ENCODE assay signal across 8 cellular contexts in the genomic region with DNA sequence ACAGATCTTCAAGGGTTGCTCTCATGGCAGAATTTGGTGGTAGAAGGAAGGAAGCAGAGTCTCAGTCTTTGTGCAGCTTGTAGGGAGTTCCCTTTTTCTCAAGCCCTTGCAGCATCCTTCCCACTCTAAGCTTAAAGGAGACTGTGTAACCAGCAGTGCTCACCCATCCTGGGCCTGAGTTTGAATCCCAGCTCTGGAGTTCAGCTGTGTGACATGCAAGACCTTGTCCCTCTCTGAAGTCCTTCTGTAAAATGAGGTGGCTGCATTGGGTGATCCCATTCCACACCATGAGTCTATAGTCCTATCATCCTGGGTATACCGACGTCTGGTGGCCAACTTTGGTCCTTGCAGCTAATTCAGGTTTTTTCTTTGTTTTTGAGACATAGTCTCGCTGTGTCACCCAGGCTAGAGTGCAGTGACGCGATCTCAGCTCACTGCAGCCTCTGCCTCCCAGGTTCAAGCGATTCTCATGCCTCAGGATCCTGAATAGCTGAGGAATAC. TPM values are rescaled to one million over a fixed set of nuclear protein-coding genes. Genes with fewer than 3 reads are reported as not detected.
A peak's percentile ranks its signal among the peaks of the same experiment; 100 is the strongest.
DNase-seq lines count a peak whose midpoint lies in the region; ATAC-seq and TF ChIP-seq lines count a peak whose summit lies in the region.

No MANE protein-coding gene starts in this region.

- peaks cover 0 to 10% (median 6%) of the 10 kb centered on the region in 3 donors for H3K36me3 Mint-ChIP-seq in naive thymus-derived CD8-positive, alpha-beta T cell

- TF ChIP-seq CTCF in cardiac muscle cell (IDR thresholded peaks at IDR 0.05; ENCODE audit: low read depth, low read length): peak; percentile 62
- TF ChIP-seq CTCF in Peyer's patch (IDR thresholded peaks at IDR 0.05): peak; percentile 38 to 76 (median 60)

- ATAC-seq in naive thymus-derived CD8-positive, alpha-beta T cell: peak; percentile 50 to 63
- ATAC-seq in GM18519 (IDR thresholded peaks at IDR 0.05; ENCODE audit: low FRiP score, unreplicated experiment): no peak

- H3K9me3 Mint-ChIP-seq in naive thymus-derived CD8-positive, alpha-beta T cell: peaks cover 0 to 13% (median 7%) of the 10 kb centered on the region in 9 donors

- H3K36me3 ChIP-seq in cardiac muscle cell (no peaks in the 10 kb centered on the region), Peyer's patch (no peaks in the 10 kb centered on the region)
- H3K36me3 ChIP-seq in effector memory CD4-positive, alpha-beta T cell (ENCODE audit: control insufficient read depth, insufficient read depth, low read length): no peaks in the 10 kb centered on the region

- H3K27ac Mint-ChIP-seq in naive thymus-derived CD8-positive, alpha-beta T cell: peak overlapping the region in 1 of 10 donors; percentile 9

- DNase-seq in cardiac muscle cell (ENCODE audit: low read depth in 1 of 2, low spot score in 1 of 2): peak; percentile 44 to 45
- no peak for DNase-seq in cardiac septum (ENCODE audit: low spot score)
- peak in 2 of 3 donors; percentile 50 to 74 for DNase-seq in Peyer's patch
- peak; percentile 13 for DNase-seq in cerebellum (ENCODE audit: low spot score)
- peak in 4 of 10 donors; percentile 9 to 37 (median 24) for DNase-seq in naive thymus-derived CD8-positive, alpha-beta T cell
- DNase-seq in posterior vena cava (ENCODE audit: low spot score): no peak
- no peak for DNase-seq in effector memory CD4-positive, alpha-beta T cell

- POLR2A ChIA-PET in naive thymus-derived CD8-positive, alpha-beta T cell (lab: Charles Lee): no interaction called here

- TF ChIP-seq POLR2A in Peyer's patch (IDR thresholded peaks at IDR 0.05): no peak

- H3K27ac ChIP-seq in cardiac muscle cell (no peak overlapping the region), Peyer's patch (peak overlapping the region in 1 of 4 donors; percentile 63)
- H3K27ac ChIP-seq in effector memory CD4-positive, alpha-beta T cell (ENCODE audit: insufficient read depth, low read length, poor library complexity, severe bottlenecking): no peak overlapping the region

- H3K4me1 ChIP-seq in cardiac muscle cell (ENCODE audit: low read depth): no peaks in the 10 kb centered on the region
- peaks cover 0 to 4% (median 2%) of the 10 kb centered on the region in 4 donors for H3K4me1 ChIP-seq in Peyer's patch
- no peaks in the 10 kb centered on the region for H3K4me1 ChIP-seq in effector memory CD4-positive, alpha-beta T cell (ENCODE audit: control insufficient read depth, insufficient read depth, low read length, poor library complexity, severe bottlenecking)

- H3K9me3 ChIP-seq in cardiac muscle cell (ENCODE audit: low read depth): no peaks in the 10 kb centered on the region
- peaks cover 0 to 4% (median 0%) of the 10 kb centered on the region in 4 donors for H3K9me3 ChIP-seq in Peyer's patch
- no peaks in the 10 kb centered on the region for H3K9me3 ChIP-seq in effector memory CD4-positive, alpha-beta T cell (ENCODE audit: control insufficient read depth, low read length)

- peaks cover 0 to 15% (median 0%) of the 10 kb centered on the region in 4 donors for H3K4me1 Mint-ChIP-seq in naive thymus-derived CD8-positive, alpha-beta T cell

- H3K4me3 Mint-ChIP-seq in naive thymus-derived CD8-positive, alpha-beta T cell: no peak overlapping the region

- intact Hi-C loops in cardiac septum (cut with DNase I) (no loop called here), posterior vena cava (cut with DNase I) (no loop called here)

- H3K27me3 ChIP-seq in cardiac muscle cell (no peaks in the 10 kb centered on the region), Peyer's patch (no peaks in the 10 kb centered on the region)
- no peaks in the 10 kb centered on the region for H3K27me3 ChIP-seq in effector memory CD4-positive, alpha-beta T cell (replicated peaks; ENCODE audit: control insufficient read depth, insufficient read depth, low read length, poor library complexity, severe bottlenecking)

- peaks cover 0 to 22% (median 7%) of the 10 kb centered on the region in 5 donors for H3K27me3 Mint-ChIP-seq in naive thymus-derived CD8-positive, alpha-beta T cell

- H3K4me3 ChIP-seq in cardiac muscle cell (no peak overlapping the region), Peyer's patch (no peak overlapping the region)
- no peak overlapping the region for H3K4me3 ChIP-seq in effector memory CD4-positive, alpha-beta T cell (ENCODE audit: insufficient read depth, low read depth, low read length, poor library complexity, severe bottlenecking)

RNA-seq across cellular contexts. Expression of a gene that starts 9.8 kb away (rescaled TPM):
- total RNA-seq in cardiac muscle cell: not detected in 2 replicates
- polyA plus RNA-seq in cardiac muscle cell: 0.22 and 0.55 TPM in 2 replicates
- total RNA-seq in cardiac septum: 0.30 TPM
- 10 to 100 TPM in 1 of 4 donors, 1 to 10 TPM in 2, under 1 TPM in 1; 0.53 to 35.5 (median 3.0) TPM for total RNA-seq in Peyer's patch
- total RNA-seq in cerebellum: 2.6 TPM
- 1 to 10 TPM in 1 of 2 experiments, under 1 TPM in 1; 0.68 to 1.2 TPM for total RNA-seq in naive thymus-derived CD8-positive, alpha-beta T cell
- polyA plus RNA-seq in naive thymus-derived CD8-positive, alpha-beta T cell: under 1 TPM; 0.06 to 0.24 (median 0.13) TPM
- total RNA-seq in posterior vena cava: 10 to 100 TPM in 1 of 2 donors, 1 to 10 TPM in 1; 3.3 to 13.5 TPM

RNA-seq across cellular contexts. Expression of a gene that starts 17.3 kb away (rescaled TPM):
- total RNA-seq in cardiac muscle cell (not detected in 2 replicates), cardiac septum (not detected), Peyer's patch (not detected), cerebellum (not detected), posterior vena cava (not detected)
- not detected in 2 replicates for polyA plus RNA-seq in cardiac muscle cell
- not detected for total RNA-seq in naive thymus-derived CD8-positive, alpha-beta T cell
- not detected for polyA plus RNA-seq in naive thymus-derived CD8-positive, alpha-beta T cell

RNA-seq across cellular contexts. Expression of a gene that starts 19.9 kb away (rescaled TPM):
- total RNA-seq in cardiac muscle cell (not detected in 2 replicates), cardiac septum (not detected), Peyer's patch (not detected), cerebellum (not detected), posterior vena cava (not detected)
- polyA plus RNA-seq in cardiac muscle cell: not detected in 2 replicates
- not detected for total RNA-seq in naive thymus-derived CD8-positive, alpha-beta T cell
- under 1 TPM in 1 of 3 donors, not detected in 2; 0.68 TPM for polyA plus RNA-seq in naive thymus-derived CD8-positive, alpha-beta T cell

RNA-seq across cellular contexts. Expression of a gene that starts 35.2 kb away (rescaled TPM):
- total RNA-seq in cardiac muscle cell (not detected in 2 replicates), cardiac septum (3.6 TPM), Peyer's patch (1 to 10 TPM in 2 of 4 donors, not detected in 2; 1.2 to 1.8 TPM), cerebellum (0.45 TPM), posterior vena cava (1 to 10 TPM; 3.0 to 4.8 TPM)
- 0.25 and 0.57 TPM in 2 replicates for polyA plus RNA-seq in cardiac muscle cell
- 1 to 10 TPM; 3.8 to 5.6 TPM for total RNA-seq in naive thymus-derived CD8-positive, alpha-beta T cell
- polyA plus RNA-seq in naive thymus-derived CD8-positive, alpha-beta T cell: 1,000 to 10,000 TPM in 1 of 3 donors, 10 to 100 TPM in 2; 41.7 to 1,629 (median 63.8) TPM

RNA-seq across cellular contexts. Expression of a gene that starts 38.9 kb away (rescaled TPM):
- total RNA-seq in cardiac muscle cell (0.45 TPM in 1 of 2 replicates, not detected in the other), cardiac septum (1.0 TPM), Peyer's patch (not detected), cerebellum (not detected), posterior vena cava (1 to 10 TPM in 1 of 2 donors, under 1 TPM in 1; 0.62 to 1.2 TPM)
- polyA plus RNA-seq in cardiac muscle cell: 16.5 and 22.3 TPM in 2 replicates
- 1 to 10 TPM in 1 of 2 experiments, under 1 TPM in 1; 0.73 to 1.7 TPM for total RNA-seq in naive thymus-derived CD8-positive, alpha-beta T cell
- not detected for polyA plus RNA-seq in naive thymus-derived CD8-positive, alpha-beta T cell

Comparison
In these comparisons a context has a peak if more than half of its experiments do, and no peak if none do; other contexts are left out.
1. DNase-seq: peak in cardiac muscle cell (2 of 2), Peyer's patch (2 of 3) and cerebellum (single experiment); none in cardiac septum (single experiment), posterior vena cava (single experiment) and effector memory CD4-positive, alpha-beta T cell (0 of 3).